Comparison of ENCODE assay signal across 1 cellular context in the genomic region with DNA sequence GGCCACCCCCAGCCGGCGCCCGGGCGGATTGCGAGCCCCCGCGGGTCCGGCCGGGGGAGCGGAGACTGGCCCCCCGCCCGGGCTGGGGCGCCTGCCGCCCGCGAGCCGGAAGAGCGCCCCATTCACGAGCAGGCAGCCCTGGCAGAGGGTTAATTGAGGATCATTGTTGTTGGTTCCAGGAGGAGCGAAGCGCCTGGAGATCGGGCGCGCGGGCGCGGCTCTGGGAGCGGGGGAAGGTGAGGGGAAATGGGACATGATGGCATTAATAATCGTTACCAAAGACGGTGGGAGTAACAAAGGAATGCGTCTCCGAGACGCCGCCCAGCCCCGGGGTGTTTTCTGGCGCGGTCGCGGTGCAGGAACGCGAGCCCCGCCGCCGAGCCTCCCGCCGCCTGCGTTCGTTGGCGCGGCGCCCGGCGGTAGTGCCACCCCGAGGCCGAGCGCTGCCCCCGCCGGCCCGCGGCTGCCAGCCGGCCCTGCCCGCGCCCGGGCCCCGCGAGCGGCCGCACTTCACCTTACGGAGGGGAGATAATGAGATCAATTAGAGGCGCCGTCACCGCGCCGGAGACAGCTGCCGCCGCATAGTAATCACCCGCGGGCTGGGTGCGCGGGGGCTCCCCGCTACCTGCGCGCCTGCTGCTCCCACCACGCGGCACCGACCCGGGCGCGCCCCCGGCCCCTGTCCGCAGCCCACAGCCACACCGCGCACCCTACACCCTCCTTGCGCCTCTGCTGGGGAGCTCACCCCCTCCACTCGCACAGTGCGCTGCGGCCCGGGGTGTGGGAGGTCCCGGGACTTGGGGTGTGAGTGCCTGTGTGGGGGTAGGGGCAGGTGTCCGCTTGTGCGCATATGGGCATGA.
TF ChIP-seq lines count a peak whose summit lies in the region.

No MANE protein-coding gene starts in this region.

TF ChIP-seq in HEK293, 187 proteins besides CTCF, POLR2A, EP300 and RAD21 (continued from another document and continues in another):
- TF ChIP-seq ZNF174 (tag by site-specific recombination; IDR thresholded peaks at IDR 0.05) = no peak
- peak; percentile 56 for TF ChIP-seq EGR2 (tag by site-specific recombination; IDR thresholded peaks at IDR 0.05; ENCODE audit: low read depth)
- no peak for TF ChIP-seq ZFP37 (tag by site-specific recombination; IDR thresholded peaks at IDR 0.05)
- TF ChIP-seq, protein P1, sequence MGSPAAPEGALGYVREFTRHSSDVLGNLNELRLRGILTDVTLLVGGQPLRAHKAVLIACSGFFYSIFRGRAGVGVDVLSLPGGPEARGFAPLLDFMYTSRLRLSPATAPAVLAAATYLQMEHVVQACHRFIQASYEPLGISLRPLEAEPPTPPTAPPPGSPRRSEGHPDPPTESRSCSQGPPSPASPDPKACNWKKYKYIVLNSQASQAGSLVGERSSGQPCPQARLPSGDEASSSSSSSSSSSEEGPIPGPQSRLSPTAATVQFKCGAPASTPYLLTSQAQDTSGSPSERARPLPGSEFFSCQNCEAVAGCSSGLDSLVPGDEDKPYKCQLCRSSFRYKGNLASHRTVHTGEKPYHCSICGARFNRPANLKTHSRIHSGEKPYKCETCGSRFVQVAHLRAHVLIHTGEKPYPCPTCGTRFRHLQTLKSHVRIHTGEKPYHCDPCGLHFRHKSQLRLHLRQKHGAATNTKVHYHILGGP (tag by site-specific recombination; IDR thresholded peaks at IDR 0.05) = no peak
- TF ChIP-seq, protein P2, sequence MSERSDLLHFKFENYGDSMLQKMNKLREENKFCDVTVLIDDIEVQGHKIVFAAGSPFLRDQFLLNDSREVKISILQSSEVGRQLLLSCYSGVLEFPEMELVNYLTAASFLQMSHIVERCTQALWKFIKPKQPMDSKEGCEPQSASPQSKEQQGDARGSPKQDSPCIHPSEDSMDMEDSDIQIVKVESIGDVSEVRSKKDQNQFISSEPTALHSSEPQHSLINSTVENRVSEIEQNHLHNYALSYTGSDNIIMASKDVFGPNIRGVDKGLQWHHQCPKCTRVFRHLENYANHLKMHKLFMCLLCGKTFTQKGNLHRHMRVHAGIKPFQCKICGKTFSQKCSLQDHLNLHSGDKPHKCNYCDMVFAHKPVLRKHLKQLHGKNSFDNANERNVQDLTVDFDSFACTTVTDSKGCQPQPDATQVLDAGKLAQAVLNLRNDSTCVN (tag by site-specific recombination; optimal IDR thresholded peaks at IDR 0.05) = peak; percentile 84
- no peak for TF ChIP-seq ZNF473 (tag by site-specific recombination; IDR thresholded peaks at IDR 0.05)
- TF ChIP-seq YY2 (tag by site-specific recombination; IDR thresholded peaks at IDR 0.05) = no peak
- no peak for TF ChIP-seq ZNF335 (tag by site-specific recombination; conservative IDR thresholded peaks at IDR 0.05)
- TF ChIP-seq ZNF623 (tag by site-specific recombination; IDR thresholded peaks at IDR 0.05) = no peak
- no peak for TF ChIP-seq ZNF302 (tag by site-specific recombination; IDR thresholded peaks at IDR 0.05; ENCODE audit: low read depth)
- TF ChIP-seq, protein P3, sequence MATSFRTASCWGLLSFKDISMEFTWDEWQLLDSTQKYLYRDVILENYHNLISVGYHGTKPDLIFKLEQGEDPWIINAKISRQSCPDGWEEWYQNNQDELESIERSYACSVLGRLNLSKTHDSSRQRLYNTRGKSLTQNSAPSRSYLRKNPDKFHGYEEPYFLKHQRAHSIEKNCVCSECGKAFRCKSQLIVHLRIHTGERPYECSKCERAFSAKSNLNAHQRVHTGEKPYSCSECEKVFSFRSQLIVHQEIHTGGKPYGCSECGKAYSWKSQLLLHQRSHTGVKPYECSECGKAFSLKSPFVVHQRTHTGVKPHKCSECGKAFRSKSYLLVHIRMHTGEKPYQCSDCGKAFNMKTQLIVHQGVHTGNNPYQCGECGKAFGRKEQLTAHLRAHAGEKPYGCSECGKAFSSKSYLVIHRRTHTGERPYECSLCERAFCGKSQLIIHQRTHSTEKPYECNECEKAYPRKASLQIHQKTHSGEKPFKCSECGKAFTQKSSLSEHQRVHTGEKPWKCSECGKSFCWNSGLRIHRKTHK (tag by site-specific recombination; IDR thresholded peaks at IDR 0.05) = no peak
- TF ChIP-seq ZNF239 (tag by site-specific recombination; IDR thresholded peaks at IDR 0.05) = no peak
- no peak for TF ChIP-seq RBAK (tag by site-specific recombination; IDR thresholded peaks at IDR 0.05)
- TF ChIP-seq ZNF324 (tag by site-specific recombination; IDR thresholded peaks at IDR 0.05) = no peak
- no peak for TF ChIP-seq GFI1B (tag by site-specific recombination; IDR thresholded peaks at IDR 0.05)
- no peak for TF ChIP-seq ZFP41 (tag by site-specific recombination; IDR thresholded peaks at IDR 0.05; ENCODE audit: borderline replicate concordance)
- TF ChIP-seq, protein P4, sequence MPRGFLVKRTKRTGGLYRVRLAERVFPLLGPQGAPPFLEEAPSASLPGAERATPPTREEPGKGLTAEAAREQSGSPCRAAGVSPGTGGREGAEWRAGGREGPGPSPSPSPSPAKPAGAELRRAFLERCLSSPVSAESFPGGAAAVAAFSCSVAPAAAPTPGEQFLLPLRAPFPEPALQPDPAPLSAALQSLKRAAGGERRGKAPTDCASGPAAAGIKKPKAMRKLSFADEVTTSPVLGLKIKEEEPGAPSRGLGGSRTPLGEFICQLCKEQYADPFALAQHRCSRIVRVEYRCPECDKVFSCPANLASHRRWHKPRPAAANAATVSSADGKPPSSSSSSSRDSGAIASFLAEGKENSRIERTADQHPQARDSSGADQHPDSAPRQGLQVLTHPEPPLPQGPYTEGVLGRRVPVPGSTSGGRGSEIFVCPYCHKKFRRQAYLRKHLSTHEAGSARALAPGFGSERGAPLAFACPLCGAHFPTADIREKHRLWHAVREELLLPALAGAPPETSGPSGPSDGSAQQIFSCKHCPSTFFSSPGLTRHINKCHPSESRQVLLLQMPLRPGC (tag by site-specific recombination; IDR thresholded peaks at IDR 0.05) = no peak
- TF ChIP-seq OSR2 (tag by site-specific recombination; IDR thresholded peaks at IDR 0.05) = no peak
- no peak for TF ChIP-seq ZNF521 (tag by site-specific recombination; IDR thresholded peaks at IDR 0.05)
- no peak for TF ChIP-seq ZNF843 (tag by site-specific recombination; IDR thresholded peaks at IDR 0.05)
- TF ChIP-seq ZNF394 (tag by site-specific recombination; IDR thresholded peaks at IDR 0.05; ENCODE audit: borderline replicate concordance) = no peak
- no peak for TF ChIP-seq ZNF660 (tag by site-specific recombination; IDR thresholded peaks at IDR 0.05)
- no peak for TF ChIP-seq ZNF776 (tag by site-specific recombination; IDR thresholded peaks at IDR 0.05; ENCODE audit: borderline replicate concordance)
- TF ChIP-seq ZNF416 (tag by site-specific recombination; IDR thresholded peaks at IDR 0.05) = no peak
- TF ChIP-seq, protein P5, sequence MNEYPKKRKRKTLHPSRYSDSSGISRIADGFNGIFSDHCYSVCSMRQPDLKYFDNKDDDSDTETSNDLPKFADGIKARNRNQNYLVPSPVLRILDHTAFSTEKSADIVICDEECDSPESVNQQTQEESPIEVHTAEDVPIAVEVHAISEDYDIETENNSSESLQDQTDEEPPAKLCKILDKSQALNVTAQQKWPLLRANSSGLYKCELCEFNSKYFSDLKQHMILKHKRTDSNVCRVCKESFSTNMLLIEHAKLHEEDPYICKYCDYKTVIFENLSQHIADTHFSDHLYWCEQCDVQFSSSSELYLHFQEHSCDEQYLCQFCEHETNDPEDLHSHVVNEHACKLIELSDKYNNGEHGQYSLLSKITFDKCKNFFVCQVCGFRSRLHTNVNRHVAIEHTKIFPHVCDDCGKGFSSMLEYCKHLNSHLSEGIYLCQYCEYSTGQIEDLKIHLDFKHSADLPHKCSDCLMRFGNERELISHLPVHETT (tag by site-specific recombination; IDR thresholded peaks at IDR 0.05) = no peak
- peak; percentile 85 for TF ChIP-seq GLIS1 (tag by site-specific recombination; IDR thresholded peaks at IDR 0.05)
- TF ChIP-seq, protein P6, sequence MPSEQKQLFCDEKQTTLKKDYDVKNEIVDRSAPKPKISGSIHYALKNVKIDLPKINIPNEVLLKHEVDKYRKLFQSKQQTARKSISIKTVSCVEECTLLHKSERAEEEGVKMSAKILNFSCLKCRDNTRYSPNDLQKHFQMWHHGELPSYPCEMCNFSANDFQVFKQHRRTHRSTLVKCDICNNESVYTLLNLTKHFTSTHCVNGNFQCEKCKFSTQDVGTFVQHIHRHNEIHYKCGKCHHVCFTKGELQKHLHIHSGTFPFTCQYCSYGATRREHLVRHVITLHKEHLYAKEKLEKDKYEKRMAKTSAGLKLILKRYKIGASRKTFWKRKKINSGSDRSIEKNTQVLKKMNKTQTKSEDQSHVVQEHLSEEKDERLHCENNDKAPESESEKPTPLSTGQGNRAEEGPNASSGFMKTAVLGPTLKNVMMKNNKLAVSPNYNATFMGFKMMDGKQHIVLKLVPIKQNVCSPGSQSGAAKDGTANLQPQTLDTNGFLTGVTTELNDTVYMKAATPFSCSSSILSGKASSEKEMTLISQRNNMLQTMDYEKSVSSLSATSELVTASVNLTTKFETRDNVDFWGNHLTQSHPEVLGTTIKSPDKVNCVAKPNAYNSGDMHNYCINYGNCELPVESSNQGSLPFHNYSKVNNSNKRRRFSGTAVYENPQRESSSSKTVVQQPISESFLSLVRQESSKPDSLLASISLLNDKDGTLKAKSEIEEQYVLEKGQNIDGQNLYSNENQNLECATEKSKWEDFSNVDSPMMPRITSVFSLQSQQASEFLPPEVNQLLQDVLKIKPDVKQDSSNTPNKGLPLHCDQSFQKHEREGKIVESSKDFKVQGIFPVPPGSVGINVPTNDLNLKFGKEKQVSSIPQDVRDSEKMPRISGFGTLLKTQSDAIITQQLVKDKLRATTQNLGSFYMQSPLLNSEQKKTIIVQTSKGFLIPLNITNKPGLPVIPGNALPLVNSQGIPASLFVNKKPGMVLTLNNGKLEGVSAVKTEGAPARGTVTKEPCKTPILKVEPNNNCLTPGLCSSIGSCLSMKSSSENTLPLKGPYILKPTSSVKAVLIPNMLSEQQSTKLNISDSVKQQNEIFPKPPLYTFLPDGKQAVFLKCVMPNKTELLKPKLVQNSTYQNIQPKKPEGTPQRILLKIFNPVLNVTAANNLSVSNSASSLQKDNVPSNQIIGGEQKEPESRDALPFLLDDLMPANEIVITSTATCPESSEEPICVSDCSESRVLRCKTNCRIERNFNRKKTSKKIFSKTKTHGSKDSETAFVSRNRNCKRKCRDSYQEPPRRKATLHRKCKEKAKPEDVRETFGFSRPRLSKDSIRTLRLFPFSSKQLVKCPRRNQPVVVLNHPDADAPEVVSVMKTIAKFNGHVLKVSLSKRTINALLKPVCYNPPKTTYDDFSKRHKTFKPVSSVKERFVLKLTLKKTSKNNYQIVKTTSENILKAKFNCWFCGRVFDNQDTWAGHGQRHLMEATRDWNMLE (tag by site-specific recombination; conservative IDR thresholded peaks at IDR 0.05; ENCODE audit: low read depth) = no peak
- no peak for TF ChIP-seq ZNF114 (tag by site-specific recombination; IDR thresholded peaks at IDR 0.05)
- TF ChIP-seq, protein P7, sequence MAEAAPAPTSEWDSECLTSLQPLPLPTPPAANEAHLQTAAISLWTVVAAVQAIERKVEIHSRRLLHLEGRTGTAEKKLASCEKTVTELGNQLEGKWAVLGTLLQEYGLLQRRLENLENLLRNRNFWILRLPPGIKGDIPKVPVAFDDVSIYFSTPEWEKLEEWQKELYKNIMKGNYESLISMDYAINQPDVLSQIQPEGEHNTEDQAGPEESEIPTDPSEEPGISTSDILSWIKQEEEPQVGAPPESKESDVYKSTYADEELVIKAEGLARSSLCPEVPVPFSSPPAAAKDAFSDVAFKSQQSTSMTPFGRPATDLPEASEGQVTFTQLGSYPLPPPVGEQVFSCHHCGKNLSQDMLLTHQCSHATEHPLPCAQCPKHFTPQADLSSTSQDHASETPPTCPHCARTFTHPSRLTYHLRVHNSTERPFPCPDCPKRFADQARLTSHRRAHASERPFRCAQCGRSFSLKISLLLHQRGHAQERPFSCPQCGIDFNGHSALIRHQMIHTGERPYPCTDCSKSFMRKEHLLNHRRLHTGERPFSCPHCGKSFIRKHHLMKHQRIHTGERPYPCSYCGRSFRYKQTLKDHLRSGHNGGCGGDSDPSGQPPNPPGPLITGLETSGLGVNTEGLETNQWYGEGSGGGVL (tag by site-specific recombination; IDR thresholded peaks at IDR 0.05) = peak; percentile 80
- no peak for TF ChIP-seq ZNF169 (tag by site-specific recombination; IDR thresholded peaks at IDR 0.05)
- TF ChIP-seq SP3 (tag by site-specific recombination; IDR thresholded peaks at IDR 0.05) = no peak
- no peak for TF ChIP-seq ZNF292 (tag by site-specific recombination; IDR thresholded peaks at IDR 0.05; ENCODE audit: borderline replicate concordance, low read depth)
- TF ChIP-seq, protein P8, sequence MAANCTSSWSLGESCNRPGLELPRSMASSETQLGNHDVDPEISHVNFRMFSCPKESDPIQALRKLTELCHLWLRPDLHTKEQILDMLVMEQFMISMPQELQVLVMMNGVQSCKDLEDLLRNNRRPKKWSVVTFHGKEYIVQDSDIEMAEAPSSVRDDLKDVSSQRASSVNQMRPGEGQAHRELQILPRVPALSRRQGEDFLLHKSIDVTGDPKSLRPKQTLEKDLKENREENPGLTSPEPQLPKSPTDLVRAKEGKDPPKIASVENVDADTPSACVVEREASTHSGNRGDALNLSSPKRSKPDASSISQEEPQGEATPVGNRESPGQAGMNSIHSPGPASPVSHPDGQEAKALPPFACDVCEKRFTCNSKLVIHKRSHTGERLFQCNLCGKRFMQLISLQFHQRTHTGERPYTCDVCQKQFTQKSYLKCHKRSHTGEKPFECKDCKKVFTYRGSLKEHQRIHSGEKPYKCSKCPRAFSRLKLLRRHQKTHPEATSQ (tag by site-specific recombination; IDR thresholded peaks at IDR 0.05) = peak; percentile 91
- no peak for TF ChIP-seq MEIS1 (CRISPR knock-in tag; IDR thresholded peaks at IDR 0.05; ENCODE audit: borderline replicate concordance)
- TF ChIP-seq ZFP3 (tag by site-specific recombination; IDR thresholded peaks at IDR 0.05; ENCODE audit: low read depth) = no peak
- TF ChIP-seq ZNF830 (tag by site-specific recombination; IDR thresholded peaks at IDR 0.05; ENCODE audit: low read depth) = no peak
- TF ChIP-seq ZNF629 (tag by site-specific recombination; IDR thresholded peaks at IDR 0.05) = no peak
- no peak for TF ChIP-seq ZNF571 (tag by site-specific recombination; IDR thresholded peaks at IDR 0.05)
- TF ChIP-seq ZNF184 (tag by site-specific recombination; IDR thresholded peaks at IDR 0.05) = no peak
- no peak for TF ChIP-seq ZNF223 (tag by site-specific recombination; IDR thresholded peaks at IDR 0.05)
- no peak for TF ChIP-seq ZNF747 (tag by site-specific recombination; IDR thresholded peaks at IDR 0.05)
- TF ChIP-seq ZBTB20 (tag by site-specific recombination; IDR thresholded peaks at IDR 0.05) = peak; percentile 39; the same call in 1 of the 2 replicates
- TF ChIP-seq ZNF426 (tag by site-specific recombination; IDR thresholded peaks at IDR 0.05) = no peak
